Comparison of ENCODE assay signal across 13 cellular contexts in genomic region chr11:112564228-112564955, GRCh38.
A peak's percentile ranks its signal among the peaks of the same experiment; 100 is the strongest.
DNase-seq lines count a peak whose midpoint lies in the region; ATAC-seq, FAIRE-seq and TF ChIP-seq lines count a peak whose summit lies in the region.
"Had no signal": no experiment of that assay in that cellular context is flagged by ENCODE, and none has a peak within 500 bp of the region (broad histone marks: within the 10 kb centered on the region; RNA-seq: fewer than 3 reads in every experiment).

No MANE protein-coding gene starts in this region.

- TF ChIP-seq CTCF in kidney (IDR thresholded peaks at IDR 0.05; ENCODE audit: borderline replicate concordance, extremely low read depth, insufficient read depth) = no peak

- H3K4me1 ChIP-seq in muscle layer of colon (ENCODE audit: insufficient read depth, low read length) (peaks cover 26% of the 10 kb centered on the region), kidney (ENCODE audit: control insufficient read depth in 1 of 2, insufficient read depth in 1 of 2, low read depth in 1 of 2, low read length in 2 of 2) (no peaks in the 10 kb centered on the region)
- H3K4me1 ChIP-seq: BLaER1 had no signal

- no peak overlapping the region for H3K4me3 ChIP-seq in MG63
- no peak overlapping the region for H3K4me3 ChIP-seq in muscle layer of colon (ENCODE audit: low read depth in 1 of 2, low read length in 2 of 2)
- no peak overlapping the region for H3K4me3 ChIP-seq in kidney (ENCODE audit: low read length in 2 of 2)
- H3K4me3 ChIP-seq: BLaER1, skin epidermis, uterus had no signal

- FAIRE-seq in kidney (lab: Jason Lieb, UNC) = no peak

- ATAC-seq in esophagus mucosa = peak; percentile 11
- no peak for ATAC-seq in GM18867 (IDR thresholded peaks at IDR 0.05; ENCODE audit: unreplicated experiment)
- ATAC-seq: T-helper 17 cell had no signal

- H3K27ac ChIP-seq in muscle layer of colon (ENCODE audit: low read depth, low read length) = peak overlapping the region; percentile 71
- no peak overlapping the region for H3K27ac ChIP-seq in kidney (ENCODE audit: low read depth in 2 of 2, low read length in 2 of 2)
- H3K27ac ChIP-seq: BLaER1, skin epidermis had no signal

- intact Hi-C loops in kidney (cut with DNase I) = no loop called here

- H3K27me3 ChIP-seq in MG63 (no peaks in the 10 kb centered on the region), muscle layer of colon (ENCODE audit: control insufficient read depth in 1 of 2, insufficient read depth in 2 of 2, low read length in 2 of 2) (no peaks in the 10 kb centered on the region)
- H3K27me3 ChIP-seq: BLaER1, uterus had no signal

- H3K36me3 ChIP-seq in MG63 (no peaks in the 10 kb centered on the region), muscle layer of colon (ENCODE audit: insufficient read depth, low read length) (no peaks in the 10 kb centered on the region), kidney (ENCODE audit: control insufficient read depth in 1 of 2, insufficient read depth in 2 of 2, low read length in 2 of 2) (no peaks in the 10 kb centered on the region)
- H3K36me3 ChIP-seq: BLaER1, uterus had no signal

- H3K9me3 ChIP-seq in MG63 (peaks cover 2% of the 10 kb centered on the region; the same call in 1 of the 2 replicates), muscle layer of colon (ENCODE audit: low read length) (no peaks in the 10 kb centered on the region), kidney (ENCODE audit: control insufficient read depth in 1 of 2, low read length in 2 of 2) (no peaks in the 10 kb centered on the region)
- H3K9me3 ChIP-seq: BLaER1, uterus had no signal

- H3K9ac ChIP-seq in muscle layer of colon (ENCODE audit: low read length) (no peak overlapping the region), kidney (ENCODE audit: low read length in 2 of 2) (no peak overlapping the region)
- H3K9ac ChIP-seq: BLaER1 had no signal

- DNase-seq in A172 (ENCODE audit: low spot score) (peak; percentile 29), MG63 (peak; percentile 88), kidney (no peak), iPS-NIHi11 (ENCODE audit: low spot score) (no peak), SIG-M5 (lab: John Stamatoyannopoulos, UW) (no peak)
- DNase-seq: NCI-H187 treated with DMSO at 0.1 percent for 48 hours, T-helper 17 cell, uterus had no signal

Comparison
In these comparisons a context has a peak if more than half of its experiments do, and no peak if none do; other contexts are left out.
1. DNase-seq: peak in A172 (single experiment) and MG63 (single experiment); none in kidney (single experiment), iPS-NIHi11 (single experiment) and SIG-M5 (single experiment).